33 cellular contexts compared by ENCODE assay signal in genomic region chr3:120550546-120550945, GRCh38. TPM values are rescaled to one million over a fixed set of nuclear protein-coding genes. Genes with fewer than 3 reads are reported as not detected.
A peak's percentile ranks its signal among the peaks of the same experiment; 100 is the strongest.
DNase-seq lines count a peak whose midpoint lies in the region; ATAC-seq, FAIRE-seq and TF ChIP-seq lines count a peak whose summit lies in the region.
"Had no signal": no experiment of that assay in that cellular context is flagged by ENCODE, and none has a peak within 500 bp of the region (broad histone marks: within the 10 kb centered on the region; RNA-seq: fewer than 3 reads in every experiment).

No MANE protein-coding gene starts in this region.

- H3K27me3 ChIP-seq in bronchial epithelial cell (ENCODE audit: control insufficient read depth, insufficient read depth, low read length), result no peaks in the 10 kb centered on the region
- H3K27me3 ChIP-seq: BE2C, breast epithelium, testis had no signal

- intact Hi-C loops in left ventricle myocardium superior (cut with micrococcal nuclease), result no loop called here

- peak; percentile 83 for FAIRE-seq in bronchial epithelial cell (lab: Jason Lieb, UNC)
- FAIRE-seq: A204.1, colon, GM12891, kidney, small intestine had no signal

- TF ChIP-seq CTCF in AG04449 (IDR thresholded peaks at IDR 0.05; ENCODE audit: insufficient read depth, low read length, missing control alignments), result no peak
- TF ChIP-seq CTCF in bronchial epithelial cell (IDR thresholded peaks at IDR 0.05; ENCODE audit: insufficient read depth, low read length, severe bottlenecking), result no peak

- CTCF ChIA-PET in AG04449 (lab: Yijun Ruan, JAX), result interaction anchor here (1.2 to 7.0 kb wide), 3 partner anchors 7 to 134 kb away, joined by 3 to 54 read pairs (median 5); no protein-coding TSS in a partner anchor

- peak; percentile 15 for ATAC-seq in left ventricle myocardium superior
- ATAC-seq: activated CD4-positive, alpha-beta T cell treated with anti-CD3 and anti-CD28 coated beads for 36 hours; natural killer cell; Panc1; psoas muscle; stimulated activated naive CD8-positive, alpha-beta T cell treated with anti-CD3 and anti-CD28 coated beads, Interleukin-15, Interleukin-2, amounts not matched to agents 100 U/mL and 50 U/mL, for 24 hours had no signal

- H3K4me3 ChIP-seq in AG04449 (ENCODE audit: low read depth, low read length) (no peak overlapping the region), bronchial epithelial cell (ENCODE audit: low read depth, low read length) (no peak overlapping the region)
- H3K4me3 ChIP-seq: breast epithelium, lung, psoas muscle, testis had no signal

- POLR2A ChIA-PET in AG04449 (lab: Yijun Ruan, JAX), result no interaction called here

- no peaks in the 10 kb centered on the region for H3K36me3 ChIP-seq in bronchial epithelial cell (ENCODE audit: control insufficient read depth, insufficient read depth, low read length)
- H3K36me3 ChIP-seq: BE2C, breast epithelium had no signal

- DNase-seq in AG04449 (ENCODE audit: low read depth, low spot score), result peak; percentile 26
- DNase-seq in EH (ENCODE audit: low read depth), result peak; percentile 49
- DNase-seq in bronchial epithelial cell (ENCODE audit: low read depth), result no peak
- no peak for DNase-seq in left ventricle myocardium superior
- DNase-seq in effector CD4-positive, alpha-beta T cell, result no peak
- DNase-seq in NCI-H510A treated with DMSO at 0.1 percent for 48 hours (lab: John Stamatoyannopoulos, UW), result no peak
- no peak for DNase-seq in NK-92 (lab: John Stamatoyannopoulos, UW; ENCODE audit: unreplicated experiment)
- DNase-seq in stimulated activated naive CD4-positive, alpha-beta T cell (lab: John Stamatoyannopoulos, UW), result no peak
- DNase-seq: activated CD4-positive, alpha-beta T cell treated with anti-CD3 and anti-CD28 coated beads for 36 hours; activated naive CD4-positive, alpha-beta T cell treated with anti-CD3 and anti-CD28 coated beads, Interleukin-2, amount 50 U/mL, for 16 hours; activated T-cell treated with anti-CD3 and anti-CD28 coated beads for 4 hours; amniotic stem cell; BE2C; effector memory CD4-positive, alpha-beta T cell; foreskin melanocyte; H9; kidney; MM.1S; natural killer cell; NCI-H1417; NCI-H2029 treated with DMSO at 0.1 percent for 48 hours; NCI-H69; psoas muscle; SHP77 treated with DMSO at 0.1 percent for 48 hours; small intestine; stimulated activated naive CD8-positive, alpha-beta T cell treated with anti-CD3 and anti-CD28 coated beads, Interleukin-15, Interleukin-2, amounts not matched to agents 100 U/mL and 50 U/mL, for 24 hours; testis had no signal

RNA-seq across cellular contexts. Expression of gene NDUFB4, which starts 45.6 kb away (rescaled TPM):
- total RNA-seq in bronchial epithelial cell (9.7 and 20.4 TPM in 2 replicates), left ventricle myocardium superior (645 TPM)

Comparison
In these comparisons a context has a peak if more than half of its experiments do, and no peak if none do; other contexts are left out.
1. DNase-seq: peak in AG04449 (single experiment) and EH (single experiment); none in bronchial epithelial cell (single experiment), left ventricle myocardium superior (single experiment), effector CD4-positive, alpha-beta T cell (single experiment), NCI-H510A treated with DMSO at 0.1 percent for 48 hours (single experiment), NK-92 (single experiment) and stimulated activated naive CD4-positive, alpha-beta T cell (0 of 6).
2. RNA of gene NDUFB4, which starts 45.6 kb away (total RNA-seq): 645 TPM in left ventricle myocardium superior (single experiment); 9.7 to 20.4 TPM in bronchial epithelial cell; every median in the first group is over 10 times any median in the second.